In genomic region chr3:182794806-182795369, GRCh38 we compare ENCODE assay signal across 8 cellular contexts.
DNase-seq lines count a peak whose midpoint lies in the region; ATAC-seq and TF ChIP-seq lines count a peak whose summit lies in the region.

No MANE protein-coding gene starts in this region.

- peak overlapping the region; percentile 91 for H3K4me3 Mint-ChIP-seq in stimulated activated naive B cell treated with anti-CD40 and anti-IgM and Interleukin-4, amounts not matched to agents 10 μg/mL and 1 μg/mL and 100 μg/mL, for 72 hours

- peak overlapping the region; percentile 96 for H3K27ac Mint-ChIP-seq in stimulated activated naive B cell treated with anti-CD40 and anti-IgM and Interleukin-4, amounts not matched to agents 10 μg/mL and 1 μg/mL and 100 μg/mL, for 72 hours

- no peaks in the 10 kb centered on the region for H3K4me1 ChIP-seq in iPS-15b (ENCODE audit: control insufficient read depth, insufficient read depth, low read length)

- no peaks in the 10 kb centered on the region for H3K36me3 ChIP-seq in iPS-15b (ENCODE audit: control insufficient read depth, insufficient read depth, low read length)

- no peaks in the 10 kb centered on the region for H3K9me3 ChIP-seq in iPS-15b (ENCODE audit: control insufficient read depth, insufficient read depth, low read length)

- no peaks in the 10 kb centered on the region for H3K27me3 Mint-ChIP-seq in stimulated activated naive B cell treated with anti-CD40 and anti-IgM and Interleukin-4, amounts not matched to agents 10 μg/mL and 1 μg/mL and 100 μg/mL, for 72 hours

- H3K9me3 Mint-ChIP-seq in stimulated activated naive B cell treated with anti-CD40 and anti-IgM and Interleukin-4, amounts not matched to agents 10 μg/mL and 1 μg/mL and 100 μg/mL, for 72 hours: no peaks in the 10 kb centered on the region

- DNase-seq in DMS 273 (lab: John Stamatoyannopoulos, UW; ENCODE audit: unreplicated experiment): peak; percentile 44
- no peak for DNase-seq in DMS 273 treated with DMSO at 0.1 percent for 48 hours (lab: John Stamatoyannopoulos, UW)
- no peak for DNase-seq in stimulated activated naive B cell treated with anti-CD40 and anti-IgM and Interleukin-4, amounts not matched to agents 10 μg/mL and 1 μg/mL and 100 μg/mL, for 72 hours
- DNase-seq in OCI-M2 (lab: John Stamatoyannopoulos, UW; ENCODE audit: unreplicated experiment): no peak
- DNase-seq in HuH-7.5 (ENCODE audit: low spot score): no peak

- H3K4me3 ChIP-seq in WI38 (ENCODE audit: low read depth, low read length) (peak overlapping the region; percentile 88), iPS-15b (ENCODE audit: low read depth, low read length) (peak overlapping the region; percentile 95)

- H3K36me3 Mint-ChIP-seq in stimulated activated naive B cell treated with anti-CD40 and anti-IgM and Interleukin-4, amounts not matched to agents 10 μg/mL and 1 μg/mL and 100 μg/mL, for 72 hours: peaks cover 3 to 5% of the 10 kb centered on the region in 2 donors

- no peak for ATAC-seq in stimulated activated naive B cell treated with anti-CD40 and anti-IgM and Interleukin-4, amounts not matched to agents 10 μg/mL and 1 μg/mL and 100 μg/mL, for 72 hours (replicated peaks)
- no peak for ATAC-seq in HG02759 (IDR thresholded peaks at IDR 0.05; ENCODE audit: unreplicated experiment)

- H3K9ac ChIP-seq in iPS-15b (ENCODE audit: low read depth, low read length): no peak overlapping the region

- H3K4me1 Mint-ChIP-seq in stimulated activated naive B cell treated with anti-CD40 and anti-IgM and Interleukin-4, amounts not matched to agents 10 μg/mL and 1 μg/mL and 100 μg/mL, for 72 hours: peaks cover 17 to 34% of the 10 kb centered on the region in 2 donors

- H3K27me3 ChIP-seq in iPS-15b (ENCODE audit: control insufficient read depth, insufficient read depth, low read length): peaks cover 20% of the 10 kb centered on the region

- no peak for TF ChIP-seq CTCF in WI38 (IDR thresholded peaks at IDR 0.05; ENCODE audit: low read depth, low read length)
